21 cellular contexts compared by ENCODE assay signal in genomic region chr17:47857551-47858410, GRCh38. TPM values are rescaled to one million over a fixed set of nuclear protein-coding genes. Genes with fewer than 3 reads are reported as not detected.
"Had no signal": no experiment of that assay in that cellular context is flagged by ENCODE, and none has a peak within 500 bp of the region (broad histone marks: within the 10 kb centered on the region; RNA-seq: fewer than 3 reads in every experiment).

No MANE protein-coding gene starts in this region.

- H3K36me3 ChIP-seq: breast epithelium, esophagus muscularis mucosa, gastroesophageal sphincter, heart right ventricle, lower lobe of right lung, suprapubic skin had no signal

- H3K27ac ChIP-seq: breast epithelium, esophagus muscularis mucosa, gastroesophageal sphincter, lower lobe of right lung, psoas muscle, suprapubic skin had no signal

- H3K36me3 Mint-ChIP-seq: activated naive CD4-positive, alpha-beta T cell treated with anti-CD3 and anti-CD28 coated beads, Interleukin-2, amount 10 ng/mL, durations not matched to agents 7 days and 5 days; T-cell; type B pancreatic cell had no signal

- H3K4me3 ChIP-seq: breast epithelium, esophagus muscularis mucosa, gastroesophageal sphincter, heart right ventricle, lower lobe of right lung, psoas muscle, suprapubic skin had no signal

- H3K9me3 ChIP-seq: breast epithelium, esophagus muscularis mucosa, gastroesophageal sphincter, heart right ventricle, lower lobe of right lung, psoas muscle, SK-N-SH, suprapubic skin had no signal

- H3K9me3 Mint-ChIP-seq: activated CD4-positive, alpha-beta T cell treated with anti-CD3 and anti-CD28 coated beads, Interleukin-2, amount 10 ng/mL, durations not matched to agents 7 days and 5 days; activated naive CD4-positive, alpha-beta T cell treated with anti-CD3 and anti-CD28 coated beads, Interleukin-2, amount 10 ng/mL, durations not matched to agents 7 days and 5 days; activated T-cell treated with anti-CD3 and anti-CD28 coated beads, Interleukin-2, amount 50 U/mL, for 4 hours; stimulated activated naive CD8-positive, alpha-beta T cell treated with anti-CD3 and anti-CD28 coated beads, Interleukin-15, amount 100 ng/mL, for 72 hours; T-cell; type B pancreatic cell had no signal

- H3K9ac ChIP-seq: SK-N-SH had no signal

- H3K27ac Mint-ChIP-seq: activated CD4-positive, alpha-beta T cell treated with anti-CD3 and anti-CD28 coated beads, Interleukin-2, amount 10 ng/mL, durations not matched to agents 7 days and 5 days; activated CD8-positive, alpha-beta T cell treated with anti-CD3 and anti-CD28 coated beads, Interleukin-2, amount 10 ng/mL, durations not matched to agents 7 days and 5 days; activated naive CD4-positive, alpha-beta T cell treated with anti-CD3 and anti-CD28 coated beads, Interleukin-2, amount 10 ng/mL, durations not matched to agents 7 days and 5 days; stimulated activated naive CD8-positive, alpha-beta T cell treated with anti-CD3 and anti-CD28 coated beads, Interleukin-15, amount 100 ng/mL, for 72 hours; T-cell; type B pancreatic cell had no signal

- H3K4me2 ChIP-seq: SK-N-SH had no signal

- H3K4me1 ChIP-seq: breast epithelium, esophagus muscularis mucosa, gastroesophageal sphincter, psoas muscle, suprapubic skin had no signal

- DNase-seq: activated CD4-positive, alpha-beta T cell treated with anti-CD3 and anti-CD28 coated beads, Interleukin-2, amount 10 ng/mL, durations not matched to agents 7 days and 5 days; activated CD4-positive, CD25-positive, alpha-beta regulatory T cell; activated CD8-positive, alpha-beta T cell treated with anti-CD3 and anti-CD28 coated beads, Interleukin-2, amount 10 ng/mL, durations not matched to agents 7 days and 5 days; activated naive CD4-positive, alpha-beta T cell treated with anti-CD3 and anti-CD28 coated beads, Interleukin-2, amount 10 ng/mL, durations not matched to agents 7 days and 5 days; activated T-cell treated with anti-CD3 and anti-CD28 coated beads, Interleukin-2, amount 50 U/mL, for 4 hours; cortex of kidney; heart right ventricle; left cardiac atrium; lower lobe of right lung; psoas muscle; right cardiac atrium; SK-N-SH; stimulated activated naive CD8-positive, alpha-beta T cell treated with anti-CD3 and anti-CD28 coated beads, Interleukin-15, amount 100 ng/mL, for 72 hours; T-cell had no signal

- ATAC-seq: activated CD8-positive, alpha-beta T cell treated with anti-CD3 and anti-CD28 coated beads, Interleukin-2, amount 10 ng/mL, durations not matched to agents 7 days and 5 days; activated T-cell treated with anti-CD3 and anti-CD28 coated beads, Interleukin-2, amount 50 U/mL, for 4 hours; gastroesophageal sphincter; heart right ventricle; left cardiac atrium; lower lobe of right lung; psoas muscle; right cardiac atrium; stimulated activated naive CD8-positive, alpha-beta T cell treated with anti-CD3 and anti-CD28 coated beads, Interleukin-15, amount 100 ng/mL, for 72 hours; T-cell had no signal

- H3K4me3 Mint-ChIP-seq: activated CD4-positive, alpha-beta T cell treated with anti-CD3 and anti-CD28 coated beads, Interleukin-2, amount 10 ng/mL, durations not matched to agents 7 days and 5 days; activated CD8-positive, alpha-beta T cell treated with anti-CD3 and anti-CD28 coated beads, Interleukin-2, amount 10 ng/mL, durations not matched to agents 7 days and 5 days; activated naive CD4-positive, alpha-beta T cell treated with anti-CD3 and anti-CD28 coated beads, Interleukin-2, amount 10 ng/mL, durations not matched to agents 7 days and 5 days; activated T-cell treated with anti-CD3 and anti-CD28 coated beads, Interleukin-2, amount 50 U/mL, for 4 hours; stimulated activated naive CD8-positive, alpha-beta T cell treated with anti-CD3 and anti-CD28 coated beads, Interleukin-15, amount 100 ng/mL, for 72 hours; T-cell; type B pancreatic cell had no signal

RNA-seq across cellular contexts. Expression of gene SP6, which starts 6.8 kb away (rescaled TPM):
- total RNA-seq: activated CD4-positive, alpha-beta T cell treated with anti-CD3 and anti-CD28 coated beads, Interleukin-2, amount 10 ng/mL, durations not matched to agents 7 days and 5 days had no signal

RNA-seq across cellular contexts. Expression of gene LRRC46, which starts 26.3 kb away (rescaled TPM):
- total RNA-seq: left cardiac atrium, mononuclear cell, skeletal muscle tissue, suprapubic skin had no signal
